Comparison of ENCODE assay signal across 20 cellular contexts in genomic region chr2:211487746-211488145, GRCh38.
A peak's percentile ranks its signal among the peaks of the same experiment; 100 is the strongest.
DNase-seq lines count a peak whose midpoint lies in the region; ATAC-seq and TF ChIP-seq lines count a peak whose summit lies in the region.
"Had no signal": no experiment of that assay in that cellular context is flagged by ENCODE, and none has a peak within 500 bp of the region (broad histone marks: within the 10 kb centered on the region; RNA-seq: fewer than 3 reads in every experiment).

No MANE protein-coding gene starts in this region.

- H3K4me3 ChIP-seq in HAP-1 = no peak overlapping the region
- H3K4me3 ChIP-seq in sigmoid colon = no peak overlapping the region
- H3K4me3 ChIP-seq: BLaER1, GM12878, SJSA1 had no signal

- H3K4me3 Mint-ChIP-seq in T-cell = no peak overlapping the region
- H3K4me3 Mint-ChIP-seq: CD4-positive, CD25-positive, alpha-beta regulatory T cell had no signal

- ATAC-seq in T-cell (replicated peaks in 1 of 4) (no peak), HG03280 (IDR thresholded peaks at IDR 0.05; ENCODE audit: unreplicated experiment) (no peak)
- ATAC-seq: GM12878 had no signal

- WGBS in sigmoid colon, 2 donors = 68 to 79% methylated on average over 2 of the region's 2 CpGs

- no peak for TF ChIP-seq EP300 in sigmoid colon (IDR thresholded peaks at IDR 0.05)

- no peaks in the 10 kb centered on the region for H3K9me3 Mint-ChIP-seq in T-cell

- H3K36me3 Mint-ChIP-seq in T-cell = no peaks in the 10 kb centered on the region
- H3K36me3 Mint-ChIP-seq: CD4-positive, CD25-positive, alpha-beta regulatory T cell had no signal

- no peak overlapping the region for H3K27ac ChIP-seq in sigmoid colon
- H3K27ac ChIP-seq: BLaER1, SJSA1 had no signal

- H3K27me3 Mint-ChIP-seq in T-cell = no peaks in the 10 kb centered on the region
- H3K27me3 Mint-ChIP-seq: CD4-positive, CD25-positive, alpha-beta regulatory T cell had no signal

- TF ChIP-seq POLR2A in sigmoid colon (IDR thresholded peaks at IDR 0.05) = no peak

- no peak for TF ChIP-seq CTCF in sigmoid colon (IDR thresholded peaks at IDR 0.05)

- no peak overlapping the region for H3K27ac Mint-ChIP-seq in T-cell
- H3K27ac Mint-ChIP-seq: CD4-positive, CD25-positive, alpha-beta regulatory T cell had no signal

- H3K36me3 ChIP-seq in HAP-1 (replicated peaks) = no peaks in the 10 kb centered on the region
- no peaks in the 10 kb centered on the region for H3K36me3 ChIP-seq in sigmoid colon
- H3K36me3 ChIP-seq: BLaER1, SJSA1 had no signal

- DNase-seq in HAP-1 (ENCODE audit: low spot score in 2 of 2) (peak; percentile 32 to 62), astrocyte of the hippocampus (ENCODE audit: low read depth, low spot score) (peak; percentile 7), kidney glomerular epithelial cell (lab: John Stamatoyannopoulos, UW) (peak; percentile 9), pons (ENCODE audit: low spot score) (peak; percentile 41), HCEC 1CT (no peak), T-cell (no peak), sigmoid colon (no peak)
- DNase-seq: CD4-positive, CD25-positive, alpha-beta regulatory T cell; GDM1; NCI-H1048; NCI-H187; NCI-H2081 treated with DMSO at 0.1 percent for 48 hours; NCI-H2171; NCI-H524; Right ventricle myocardium superior; RPMI8226 had no signal

- CTCF ChIA-PET in T-cell (lab: Charles Lee) = no interaction called here

- H3K4me1 ChIP-seq in HAP-1 (peaks cover 20% of the 10 kb centered on the region), sigmoid colon (no peaks in the 10 kb centered on the region)
- H3K4me1 ChIP-seq: BLaER1, SJSA1 had no signal

- POLR2A ChIA-PET in T-cell (lab: Charles Lee) = no interaction called here

- in situ Hi-C loops in HAP-1 (cut with MboI; ENCODE audit: low sequenced_read_pairs) = no loop called here

- H3K4me1 Mint-ChIP-seq in T-cell = no peaks in the 10 kb centered on the region
- H3K4me1 Mint-ChIP-seq: CD4-positive, CD25-positive, alpha-beta regulatory T cell had no signal

- H3K9me3 ChIP-seq in HAP-1 (no peaks in the 10 kb centered on the region), sigmoid colon (no peaks in the 10 kb centered on the region)
- H3K9me3 ChIP-seq: BLaER1, SJSA1 had no signal

- intact Hi-C loops in sigmoid colon (cut with DNase I) = no loop called here

- no peaks in the 10 kb centered on the region for H3K27me3 ChIP-seq in HAP-1 (ENCODE audit: low read depth)
- no peaks in the 10 kb centered on the region for H3K27me3 ChIP-seq in sigmoid colon
- H3K27me3 ChIP-seq: BLaER1, SJSA1 had no signal

Comparison
In these comparisons a context has a peak if more than half of its experiments do, and no peak if none do; other contexts are left out.
1. DNase-seq: peak in HAP-1 (2 of 2), astrocyte of the hippocampus (single experiment), kidney glomerular epithelial cell (single experiment) and pons (single experiment); none in HCEC 1CT (single experiment), T-cell (0 of 34) and sigmoid colon (single experiment).